ENCODE assay signal across 1 cellular context in the genomic region with DNA sequence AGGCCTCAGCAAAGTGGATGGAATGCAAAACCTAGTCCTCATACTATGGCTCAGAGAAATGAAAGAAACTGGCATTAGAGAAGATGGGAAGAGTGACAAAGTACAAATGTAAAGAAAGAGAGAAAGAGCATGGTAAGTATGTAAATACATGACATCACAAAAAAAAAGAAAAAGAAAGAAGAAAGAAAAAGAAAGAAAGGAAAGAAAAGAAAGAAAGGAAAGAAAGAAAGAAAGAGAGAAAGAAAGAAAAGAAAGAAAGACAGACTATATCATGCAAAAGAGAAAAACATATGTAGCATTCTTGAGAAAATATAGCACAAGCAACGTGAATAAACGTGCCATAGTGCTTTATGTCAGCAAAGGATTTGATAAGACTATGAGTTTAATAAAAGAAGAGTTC.
TF ChIP-seq lines count a peak whose summit lies in the region.

No MANE protein-coding gene starts in this region.

TF ChIP-seq in WTC11, 78 proteins besides CTCF, POLR2A, EP300 and RAD21 (continued from another document):
- TF ChIP-seq, protein P1, sequence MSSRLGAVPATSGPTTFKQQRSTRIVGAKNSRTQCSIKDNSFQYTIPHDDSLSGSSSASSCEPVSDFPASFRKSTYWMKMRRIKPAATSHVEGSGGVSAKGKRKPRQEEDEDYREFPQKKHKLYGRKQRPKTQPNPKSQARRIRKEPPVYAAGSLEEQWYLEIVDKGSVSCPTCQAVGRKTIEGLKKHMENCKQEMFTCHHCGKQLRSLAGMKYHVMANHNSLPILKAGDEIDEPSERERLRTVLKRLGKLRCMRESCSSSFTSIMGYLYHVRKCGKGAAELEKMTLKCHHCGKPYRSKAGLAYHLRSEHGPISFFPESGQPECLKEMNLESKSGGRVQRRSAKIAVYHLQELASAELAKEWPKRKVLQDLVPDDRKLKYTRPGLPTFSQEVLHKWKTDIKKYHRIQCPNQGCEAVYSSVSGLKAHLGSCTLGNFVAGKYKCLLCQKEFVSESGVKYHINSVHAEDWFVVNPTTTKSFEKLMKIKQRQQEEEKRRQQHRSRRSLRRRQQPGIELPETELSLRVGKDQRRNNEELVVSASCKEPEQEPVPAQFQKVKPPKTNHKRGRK (CRISPR knock-in tag; IDR thresholded peaks at IDR 0.05; ENCODE audit: borderline replicate concordance) = 0 out of 2 replicates have a peak, but pooled peaks have one; percentile 66
- TF ChIP-seq, protein P2, sequence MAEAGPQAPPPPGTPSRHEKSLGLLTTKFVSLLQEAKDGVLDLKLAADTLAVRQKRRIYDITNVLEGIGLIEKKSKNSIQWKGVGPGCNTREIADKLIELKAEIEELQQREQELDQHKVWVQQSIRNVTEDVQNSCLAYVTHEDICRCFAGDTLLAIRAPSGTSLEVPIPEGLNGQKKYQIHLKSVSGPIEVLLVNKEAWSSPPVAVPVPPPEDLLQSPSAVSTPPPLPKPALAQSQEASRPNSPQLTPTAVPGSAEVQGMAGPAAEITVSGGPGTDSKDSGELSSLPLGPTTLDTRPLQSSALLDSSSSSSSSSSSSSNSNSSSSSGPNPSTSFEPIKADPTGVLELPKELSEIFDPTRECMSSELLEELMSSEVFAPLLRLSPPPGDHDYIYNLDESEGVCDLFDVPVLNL (CRISPR knock-in tag; IDR thresholded peaks at IDR 0.05; ENCODE audit: borderline replicate concordance, low read depth) = no peak
